ENCODE assay signal across 8 cellular contexts in the genomic region with DNA sequence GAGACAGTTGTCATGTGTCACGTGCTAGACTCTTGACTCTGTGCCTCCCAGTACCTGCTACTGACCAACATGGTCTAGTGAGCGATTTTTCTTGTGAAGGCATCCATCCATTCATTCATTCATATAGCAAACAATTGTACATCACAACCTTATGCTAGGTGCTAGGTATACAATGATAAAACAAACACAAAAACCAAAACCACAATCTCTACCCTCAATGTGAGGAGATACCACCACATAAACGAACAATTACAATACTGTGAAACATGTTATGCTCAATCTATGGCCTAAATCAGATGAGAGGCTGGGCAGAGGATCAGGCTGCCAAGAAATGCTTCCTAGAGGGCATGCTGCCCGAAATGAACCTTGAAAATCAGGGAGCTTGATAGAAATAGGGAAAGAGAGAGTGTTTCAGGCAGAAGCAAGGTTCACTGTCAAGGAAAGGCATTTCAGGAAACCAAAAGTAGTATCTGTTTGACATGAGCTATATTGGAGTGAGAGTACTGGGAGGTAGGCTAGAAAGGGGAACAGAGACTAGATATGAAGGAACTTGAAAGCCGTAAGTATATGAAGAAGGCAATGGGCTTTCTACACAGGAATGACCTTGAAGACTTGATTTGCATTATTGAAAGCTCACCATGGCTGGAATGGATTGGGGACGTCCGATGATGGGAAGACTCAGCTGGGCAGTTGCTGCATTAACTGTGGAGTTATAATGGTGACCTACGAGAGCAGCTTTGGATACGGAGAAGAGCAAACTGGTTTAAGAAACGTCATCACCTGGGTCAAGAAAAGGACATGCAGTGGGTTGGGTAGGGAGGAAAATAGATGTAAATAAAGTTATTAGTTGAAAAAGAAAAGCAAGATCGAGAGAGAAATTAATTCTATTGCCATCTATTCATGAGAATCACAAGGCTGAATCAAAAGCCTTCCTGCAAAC.
DNase-seq lines count a peak whose midpoint lies in the region; ATAC-seq, FAIRE-seq and TF ChIP-seq lines count a peak whose summit lies in the region.

No MANE protein-coding gene starts in this region.

- 78 to 89% (median 83%) methylated on average over 11 of the region's 11 CpGs for WGBS in stomach, 5 donors

- H3K9me3 ChIP-seq in left lung (no peaks in the 10 kb centered on the region), stomach (no peaks in the 10 kb centered on the region)

- TF ChIP-seq CTCF in left lung (IDR thresholded peaks at IDR 0.05) (no peak), stomach (IDR thresholded peaks at IDR 0.05) (no peak)

- FAIRE-seq in GM18507 (lab: Jason Lieb, UNC) = peak; percentile 97

- DNase-seq in GM18507 (ENCODE audit: extremely low spot score, insufficient read length, low read depth) (peak; percentile 18), left lung (no peak), DMS79 treated with DMSO at 0.1 percent for 48 hours (lab: John Stamatoyannopoulos, UW) (no peak), stomach (no peak), occipital lobe (lab: John Stamatoyannopoulos, UW) (no peak)
- DNase-seq in activated CD4-positive, alpha-beta T cell treated with anti-CD3 and anti-CD28 coated beads for 4 hours = no peak

- peaks cover 0 to 39% of the 10 kb centered on the region in 2 donors for H3K4me1 ChIP-seq in left lung
- H3K4me1 ChIP-seq in stomach = no peaks in the 10 kb centered on the region

- TF ChIP-seq EP300 in stomach (IDR thresholded peaks at IDR 0.05) = no peak

- peak; percentile 88 for ATAC-seq in GM21526 (IDR thresholded peaks at IDR 0.05; ENCODE audit: low FRiP score, unreplicated experiment)
- ATAC-seq in HG03571 (IDR thresholded peaks at IDR 0.05; ENCODE audit: unreplicated experiment) = peak; percentile 78
- ATAC-seq in left lung = peak; percentile 44

- no peak for TF ChIP-seq POLR2A in stomach (IDR thresholded peaks at IDR 0.05)

- H3K27me3 ChIP-seq in left lung = no peaks in the 10 kb centered on the region
- no peaks in the 10 kb centered on the region for H3K27me3 ChIP-seq in stomach

- H3K4me3 ChIP-seq in left lung (no peak overlapping the region), stomach (no peak overlapping the region)

- intact Hi-C loops in left lung (cut with DNase I) (no loop called here), stomach (cut with DNase I; ENCODE audit: low total_unique reads) (no loop called here)

- H3K27ac ChIP-seq in left lung = peak overlapping the region; percentile 46 to 74
- peak overlapping the region in 1 of 5 donors; percentile 29 for H3K27ac ChIP-seq in stomach

- H3K36me3 ChIP-seq in left lung (no peaks in the 10 kb centered on the region), stomach (no peaks in the 10 kb centered on the region)
